ENCODE assay signal across 9 cellular contexts in the genomic region with DNA sequence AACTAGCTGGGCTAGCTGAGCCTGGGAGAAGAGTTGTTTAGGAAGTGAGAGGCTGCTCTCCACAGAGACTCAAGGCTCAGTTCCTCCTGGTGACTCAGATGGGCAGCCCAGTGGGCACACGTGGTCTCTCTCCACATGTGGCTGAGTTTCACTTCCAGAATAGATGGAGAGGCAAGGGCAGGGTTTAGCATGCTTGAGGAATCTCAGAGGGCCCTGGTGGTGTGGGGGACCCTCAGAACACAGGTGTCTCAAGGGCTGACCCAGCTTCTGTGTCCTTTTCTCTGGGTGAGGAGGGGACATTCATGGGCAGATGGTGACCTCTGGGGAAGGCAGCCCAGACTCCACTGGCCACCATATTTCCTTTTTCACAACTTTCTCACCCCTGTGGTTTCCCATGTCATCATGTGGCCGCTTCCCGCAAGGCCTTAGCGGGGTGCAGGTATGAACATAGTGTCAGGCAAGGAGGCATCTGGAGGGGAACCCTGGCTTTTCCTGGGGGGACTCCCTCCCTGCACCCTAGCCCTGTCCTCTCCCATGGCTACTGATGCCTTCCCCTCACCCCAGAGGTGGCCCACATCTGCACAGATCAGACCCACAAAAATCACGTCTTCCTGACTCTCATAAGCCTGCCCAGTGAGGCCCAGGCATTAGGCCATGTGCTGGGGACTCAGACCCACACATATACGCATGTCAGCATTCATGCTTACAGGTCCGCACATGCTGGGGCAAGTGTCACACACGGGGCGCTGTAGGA. TPM values are rescaled to one million over a fixed set of nuclear protein-coding genes. Genes with fewer than 3 reads are reported as not detected.
DNase-seq lines count a peak whose midpoint lies in the region; ATAC-seq and TF ChIP-seq lines count a peak whose summit lies in the region.
"Had no signal": no experiment of that assay in that cellular context is flagged by ENCODE, and none has a peak within 500 bp of the region (broad histone marks: within the 10 kb centered on the region; RNA-seq: fewer than 3 reads in every experiment).

No MANE protein-coding gene starts in this region.

- intact Hi-C loops in PC-9 (cut with micrococcal nuclease; ENCODE audit: unreplicated experiment): loop anchor here (10.0 kb wide), 1 partner anchor 274 kb away; a partner anchor contains a TSS

- H3K27ac ChIP-seq in PC-9: no peak overlapping the region

- POLR2A ChIA-PET in PC-9 (lab: Charles Lee; ENCODE audit: unreplicated experiment): no interaction called here

- in situ Hi-C loops in GM13977 (cut with MboI; ENCODE audit: low pct_unique_long_range_greater_than_20kb, low sequenced_read_pairs, unreplicated experiment): no loop called here

- no peaks in the 10 kb centered on the region for H3K9me2 ChIP-seq in PC-9 (ENCODE audit: insufficient read depth)

- H3K27ac Mint-ChIP-seq in HFFc6: peak overlapping the region; percentile 32; the same call in 1 of the 2 replicates
- no peak overlapping the region for H3K27ac Mint-ChIP-seq in activated T-cell treated with anti-CD3 and anti-CD28 coated beads, Interleukin-2, amount 50 U/mL, for 72 hours

- peak; percentile 82 for DNase-seq in GM13977 (ENCODE audit: low spot score)
- DNase-seq in HFFc6: peak; percentile 45
- peak; percentile 95 for DNase-seq in NOMO-1 treated with dmso at 0.1 percent for 144 hours (lab: John Stamatoyannopoulos, UW; ENCODE audit: unreplicated experiment)
- DNase-seq in globus pallidus (ENCODE audit: low spot score): peak; percentile 74
- DNase-seq in NCI-H1417 treated with DMSO at 0.1 percent for 48 hours (lab: John Stamatoyannopoulos, UW): no peak
- no peak for DNase-seq in stimulated activated CD4-positive, alpha-beta T cell treated with anti-CD3 and anti-CD28 coated beads, Interleukin-1b, Interleukin-23, amount 100 ng/mL, for 48 hours
- no peak for DNase-seq in activated T-cell treated with anti-CD3 and anti-CD28 coated beads, Interleukin-2, amount 50 U/mL, for 72 hours
- DNase-seq in PC-9: no peak

- H4K20me1 ChIP-seq in PC-9 (ENCODE audit: insufficient read depth): peaks cover 10% of the 10 kb centered on the region; the same call in 1 of the 2 replicates

- TF ChIP-seq CTCF in GM13977 (IDR thresholded peaks at IDR 0.05; ENCODE audit: extremely low read depth, insufficient read depth, missing control alignments): no peak
- no peak for TF ChIP-seq CTCF in HFFc6 (IDR thresholded peaks at IDR 0.05)
- no peak for TF ChIP-seq CTCF in PC-9 (conservative IDR thresholded peaks at IDR 0.05)

- H3K79me2 ChIP-seq in PC-9 (ENCODE audit: low read depth): peaks cover 7% of the 10 kb centered on the region; the same call in 1 of the 2 replicates

- no peaks in the 10 kb centered on the region; the same call in 1 of the 2 replicates for H3F3A ChIP-seq in PC-9 (ENCODE audit: insufficient read depth, low read depth)

- no peaks in the 10 kb centered on the region for H3K9me3 Mint-ChIP-seq in HFFc6
- H3K9me3 Mint-ChIP-seq in activated T-cell treated with anti-CD3 and anti-CD28 coated beads, Interleukin-2, amount 50 U/mL, for 72 hours: no peaks in the 10 kb centered on the region
- H3K9me3 Mint-ChIP-seq: central memory CD8-positive, alpha-beta T cell had no signal

- peaks cover 8% of the 10 kb centered on the region; the same call in 1 of the 2 replicates for H3K36me3 Mint-ChIP-seq in HFFc6 (ENCODE audit: low read depth)
- peaks cover 0 to 3% of the 10 kb centered on the region in 2 donors for H3K36me3 Mint-ChIP-seq in activated T-cell treated with anti-CD3 and anti-CD28 coated beads, Interleukin-2, amount 50 U/mL, for 72 hours (ENCODE audit: insufficient read depth in 2 of 2)

- H3K4me3 Mint-ChIP-seq in HFFc6: no peak overlapping the region
- no peak overlapping the region for H3K4me3 Mint-ChIP-seq in activated T-cell treated with anti-CD3 and anti-CD28 coated beads, Interleukin-2, amount 50 U/mL, for 72 hours
- H3K4me3 Mint-ChIP-seq: central memory CD8-positive, alpha-beta T cell had no signal

- H3K4me3 ChIP-seq in PC-9: no peak overlapping the region

- no peak overlapping the region for H3K4me2 ChIP-seq in PC-9

- no peaks in the 10 kb centered on the region for H3K9me3 ChIP-seq in PC-9 (ENCODE audit: insufficient read depth, low read depth)

- no peak for ATAC-seq in activated T-cell treated with anti-CD3 and anti-CD28 coated beads, Interleukin-2, amount 50 U/mL, for 72 hours (replicated peaks in 1 of 2)

- peaks cover 28% of the 10 kb centered on the region for H3K4me1 Mint-ChIP-seq in HFFc6 (ENCODE audit: low read depth)
- H3K4me1 Mint-ChIP-seq in activated T-cell treated with anti-CD3 and anti-CD28 coated beads, Interleukin-2, amount 50 U/mL, for 72 hours (ENCODE audit: low read depth): peaks cover 30% of the 10 kb centered on the region

- H3K4me1 ChIP-seq in PC-9 (replicated peaks; ENCODE audit: insufficient read depth): peaks cover 6% of the 10 kb centered on the region

- CTCF ChIA-PET in PC-9 (lab: Charles Lee): no interaction called here

- H3K27me3 Mint-ChIP-seq in HFFc6 (ENCODE audit: insufficient read depth): peaks cover 6% of the 10 kb centered on the region
- no peaks in the 10 kb centered on the region for H3K27me3 Mint-ChIP-seq in activated T-cell treated with anti-CD3 and anti-CD28 coated beads, Interleukin-2, amount 50 U/mL, for 72 hours (ENCODE audit: low read depth)
- H3K27me3 Mint-ChIP-seq: central memory CD8-positive, alpha-beta T cell had no signal

- H3K36me3 ChIP-seq in PC-9 (ENCODE audit: low read depth): no peaks in the 10 kb centered on the region

- H2AFZ ChIP-seq in PC-9: no peak overlapping the region

- no peaks in the 10 kb centered on the region for H3K27me3 ChIP-seq in PC-9 (ENCODE audit: insufficient read depth, low read depth)

- no TSS peak for BruUV-seq in PC-9 (replicated peaks; lab: Mats Ljungman, UMichigan)

RNA-seq across cellular contexts. Expression of a gene that starts 3.3 kb away (rescaled TPM):
- 100 to 1,000 TPM; 186 to 249 (median 221) TPM for total RNA-seq in HFFc6 (2021; fragmentation: NEBNext Ultra II Directional; extraction: Animal tissue kit (Norgen Biotek cat#: 25700))
- 10 to 100 TPM; 57.8 to 58.7 TPM for total RNA-seq in activated T-cell treated with anti-CD3 and anti-CD28 coated beads, Interleukin-2, amount 50 U/mL, for 72 hours
- total RNA-seq in PC-9 (2021): 226 and 413 TPM in 2 replicates

RNA-seq across cellular contexts. Expression of a gene that starts 15.2 kb away (rescaled TPM):
- total RNA-seq in HFFc6 (2021; fragmentation: NEBNext Ultra II Directional; extraction: Animal tissue kit (Norgen Biotek cat#: 25700)): 1 to 10 TPM; 1.6 to 1.9 (median 1.8) TPM
- under 1 TPM; 0.14 to 0.41 TPM for total RNA-seq in activated T-cell treated with anti-CD3 and anti-CD28 coated beads, Interleukin-2, amount 50 U/mL, for 72 hours
- total RNA-seq in PC-9 (2021): 8.3 and 11.8 TPM in 2 replicates

RNA-seq across cellular contexts. Expression of a gene that starts 23.8 kb away (rescaled TPM):
- total RNA-seq in HFFc6 (2021; fragmentation: NEBNext Ultra II Directional; extraction: Animal tissue kit (Norgen Biotek cat#: 25700)): 100 to 1,000 TPM in 5 of 6 experiments, 10 to 100 TPM in 1; 94.8 to 116 (median 108) TPM
- 10 to 100 TPM; 83.6 to 97.2 TPM for total RNA-seq in activated T-cell treated with anti-CD3 and anti-CD28 coated beads, Interleukin-2, amount 50 U/mL, for 72 hours
- total RNA-seq in PC-9 (2021): 164 and 204 TPM in 2 replicates

RNA-seq across cellular contexts. Expression of a gene that starts 40.0 kb away (rescaled TPM):
- under 1 TPM in 1 of 6 experiments, not detected in 5; 0.17 TPM for total RNA-seq in HFFc6 (2021; fragmentation: NEBNext Ultra II Directional; extraction: Animal tissue kit (Norgen Biotek cat#: 25700))
- 1 to 10 TPM in 1 of 2 donors, under 1 TPM in 1; 0.35 to 1.4 TPM for total RNA-seq in activated T-cell treated with anti-CD3 and anti-CD28 coated beads, Interleukin-2, amount 50 U/mL, for 72 hours
- not detected in 2 replicates for total RNA-seq in PC-9 (2021)

RNA-seq across cellular contexts. Expression of a gene that starts 41.0 kb away (rescaled TPM):
- total RNA-seq in HFFc6 (2021; fragmentation: NEBNext Ultra II Directional; extraction: Animal tissue kit (Norgen Biotek cat#: 25700)): under 1 TPM in 2 of 6 experiments, not detected in 4; 0.18 to 0.19 TPM
- total RNA-seq in activated T-cell treated with anti-CD3 and anti-CD28 coated beads, Interleukin-2, amount 50 U/mL, for 72 hours: 1 to 10 TPM; 2.1 to 3.2 TPM
- total RNA-seq in PC-9 (2021): 5.7 TPM in 2 replicates

Comparison
In these comparisons a context has a peak if more than half of its experiments do, and no peak if none do; other contexts are left out.
1. DNase-seq: peak in GM13977 (single experiment), HFFc6 (single experiment), NOMO-1 treated with dmso at 0.1 percent for 144 hours (single experiment) and globus pallidus (single experiment); none in NCI-H1417 treated with DMSO at 0.1 percent for 48 hours (single experiment), stimulated activated CD4-positive, alpha-beta T cell treated with anti-CD3 and anti-CD28 coated beads, Interleukin-1b, Interleukin-23, amount 100 ng/mL, for 48 hours (single experiment), activated T-cell treated with anti-CD3 and anti-CD28 coated beads, Interleukin-2, amount 50 U/mL, for 72 hours (0 of 2) and PC-9 (0 of 2).